ENCODE assay signal across 24 cellular contexts in the genomic region with DNA sequence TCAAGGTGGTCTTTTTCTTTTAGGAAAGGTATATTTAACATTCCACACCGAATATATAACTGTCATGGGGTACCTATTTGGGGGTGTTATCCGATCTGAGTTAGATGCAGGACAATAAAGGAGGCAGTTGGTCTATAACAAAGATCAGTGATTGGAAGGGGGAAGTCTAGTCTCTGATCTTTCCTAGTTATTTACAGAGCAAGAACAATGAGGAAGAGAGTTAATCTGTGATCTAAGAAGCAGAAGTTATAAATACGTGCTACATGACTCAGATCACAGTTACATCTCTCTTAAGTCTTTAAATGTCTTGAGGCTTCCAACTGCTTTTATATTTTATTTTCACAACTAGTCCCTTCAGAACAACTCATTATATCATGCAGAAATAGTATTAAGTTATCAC. TPM values are rescaled to one million over a fixed set of nuclear protein-coding genes. Genes with fewer than 3 reads are reported as not detected.
A peak's percentile ranks its signal among the peaks of the same experiment; 100 is the strongest.
DNase-seq lines count a peak whose midpoint lies in the region; ATAC-seq and TF ChIP-seq lines count a peak whose summit lies in the region.
"Had no signal": no experiment of that assay in that cellular context is flagged by ENCODE, and none has a peak within 500 bp of the region (broad histone marks: within the 10 kb centered on the region; RNA-seq: fewer than 3 reads in every experiment).

No MANE protein-coding gene starts in this region.

- no peak for ATAC-seq in GM18867 (IDR thresholded peaks at IDR 0.05; ENCODE audit: unreplicated experiment)
- ATAC-seq: activated T-cell treated with anti-CD3 and anti-CD28 coated beads, Interleukin-2, amount 50 U/mL, for 72 hours; gastroesophageal sphincter had no signal

- no peaks in the 10 kb centered on the region for H3K9me2 ChIP-seq in Karpas-422 (replicated peaks; ENCODE audit: insufficient read depth, low read length)

- H4K20me1 ChIP-seq in Karpas-422 (ENCODE audit: insufficient read depth, low read depth, low read length), result no peaks in the 10 kb centered on the region

- intact Hi-C loops in ovary (cut with DNase I), result no loop called here

- TF ChIP-seq POLR2A in ovary (IDR thresholded peaks at IDR 0.05), result no peak

- H2AFZ ChIP-seq in Karpas-422 (ENCODE audit: low read length), result no peak overlapping the region

- H3K27me3 ChIP-seq in Karpas-422 (ENCODE audit: low read length) (no peaks in the 10 kb centered on the region), ovary (no peaks in the 10 kb centered on the region)
- H3K27me3 ChIP-seq: adrenal gland, esophagus squamous epithelium, gastroesophageal sphincter had no signal

- no peaks in the 10 kb centered on the region for H3K36me3 ChIP-seq in Karpas-422 (ENCODE audit: insufficient read depth, low read length)
- no peaks in the 10 kb centered on the region for H3K36me3 ChIP-seq in ovary
- H3K36me3 ChIP-seq: adrenal gland, WERI-Rb-1 had no signal

- POLR2A ChIA-PET in RWPE1 (lab: Yijun Ruan, JAX; ENCODE audit: low non-redundant PET), result no interaction called here

- TF ChIP-seq EP300 in ovary (IDR thresholded peaks at IDR 0.05), result no peak

- H3K4me1 ChIP-seq in Karpas-422 (ENCODE audit: low read length), result no peaks in the 10 kb centered on the region
- no peaks in the 10 kb centered on the region for H3K4me1 ChIP-seq in ovary (ENCODE audit: insufficient read depth)
- H3K4me1 ChIP-seq: adrenal gland, esophagus squamous epithelium, gastroesophageal sphincter, tibial nerve had no signal

- H3K4me3 ChIP-seq in Karpas-422 (ENCODE audit: low read length) (no peak overlapping the region), ovary (no peak overlapping the region)
- H3K4me3 ChIP-seq: adrenal gland, esophagus squamous epithelium, gastroesophageal sphincter, tibial nerve had no signal

- in situ Hi-C loops in KBM-7 (cut with MboI; ENCODE audit: low pct_unique_long_range_greater_than_20kb, low sequenced_read_pairs), result no loop called here

- H3K9me3 ChIP-seq in Karpas-422 (ENCODE audit: low read length), result no peaks in the 10 kb centered on the region
- no peaks in the 10 kb centered on the region for H3K9me3 ChIP-seq in ovary
- H3K9me3 ChIP-seq: adrenal gland, esophagus squamous epithelium, gastroesophageal sphincter had no signal

- no peaks in the 10 kb centered on the region for H3K79me2 ChIP-seq in Karpas-422 (ENCODE audit: low read length)

- 66 to 71% (median 70%) methylated on average over 3 of the region's 3 CpGs for WGBS in ovary, 3 donors

- H3K27ac ChIP-seq in Karpas-422 (ENCODE audit: low read length), result no peak overlapping the region
- H3K27ac ChIP-seq in RWPE1, result no peak overlapping the region
- no peak overlapping the region for H3K27ac ChIP-seq in ovary
- H3K27ac ChIP-seq: adrenal gland, esophagus squamous epithelium, gastroesophageal sphincter, KMS-11, tibial nerve, WERI-Rb-1 had no signal

- no peak overlapping the region for H3K4me2 ChIP-seq in Karpas-422 (ENCODE audit: low read depth, low read length, poor library complexity, severe bottlenecking)
- H3K4me2 ChIP-seq: KMS-11 had no signal

- no peak for TF ChIP-seq CTCF in RWPE1 (conservative IDR thresholded peaks at IDR 0.05; ENCODE audit: low read depth)
- TF ChIP-seq CTCF in ovary (IDR thresholded peaks at IDR 0.05), result no peak

- no peak overlapping the region for H3K9ac ChIP-seq in Karpas-422 (ENCODE audit: low read length)
- H3K9ac ChIP-seq: KMS-11 had no signal

- DNase-seq in AML-193 (lab: John Stamatoyannopoulos, UW) (peak; percentile 10 to 15), KBM-7 (peak; percentile 65), SKM-1 treated with dmso at 0.1 percent for 144 hours (lab: John Stamatoyannopoulos, UW; ENCODE audit: unreplicated experiment) (peak; percentile 31), medulla oblongata (ENCODE audit: extremely low spot score) (peak; percentile 2), Karpas-422 (no peak), RWPE1 (ENCODE audit: low spot score) (no peak), ovary (no peak)
- DNase-seq: activated CD4-positive, alpha-beta T cell treated with anti-CD3 and anti-CD28 coated beads, Interleukin-2, amount 10 ng/mL, durations not matched to agents 7 days and 5 days; activated naive CD4-positive, alpha-beta T cell treated with Interleukin-2 at 50 U/mL for 16 hours; activated T-cell treated with anti-CD3 and anti-CD28 coated beads, Interleukin-2, amount 50 U/mL, for 72 hours; adrenal gland; esophagus squamous epithelium; hypothalamus; NCI-H1092 treated with DMSO at 0.1 percent for 48 hours; NCI-H187 treated with DMSO at 0.1 percent for 48 hours; NCI-H69; nephron progenitor cell; Right ventricle myocardium superior; stimulated activated CD8-positive, alpha-beta memory T cell treated with anti-CD3 and anti-CD28 coated beads, Interleukin-4, amount 100 ng/mL, for 48 hours; WERI-Rb-1 had no signal

- CTCF ChIA-PET in RWPE1 (lab: Yijun Ruan, JAX), result no interaction called here

RNA-seq across cellular contexts. Expression of gene ARMCX4, which starts 33.2 kb away (rescaled TPM):
- total RNA-seq in Karpas-422 (2014; rRNA removed; shearing (Covaris generic); ENCODE audit: low replicate concordance), result 0.94 and 5.9 TPM in 2 replicates
- total RNA-seq in ovary, result 10 to 100 TPM; 17.3 to 47.5 (median 32.0) TPM
- 10 to 100 TPM; 18.8 to 19.3 TPM for polyA plus RNA-seq in ovary

RNA-seq across cellular contexts. Expression of gene HNRNPH2, which starts 44.0 kb away (rescaled TPM):
- total RNA-seq in Karpas-422 (2014; rRNA removed; shearing (Covaris generic); ENCODE audit: low replicate concordance), result 34.8 and 55.4 TPM in 2 replicates
- total RNA-seq in ovary, result 10 to 100 TPM; 46.4 to 79.6 (median 63.3) TPM
- 10 to 100 TPM; 52.9 to 73.1 TPM for polyA plus RNA-seq in ovary

RNA-seq across cellular contexts. Expression of gene GLA, which starts 44.3 kb away (rescaled TPM):
- total RNA-seq in Karpas-422 (2014; rRNA removed; shearing (Covaris generic); ENCODE audit: low replicate concordance), result 25.8 and 30.1 TPM in 2 replicates
- 10 to 100 TPM; 10.1 to 21.5 (median 15.8) TPM for total RNA-seq in ovary
- 10 to 100 TPM; 17.0 to 29.9 TPM for polyA plus RNA-seq in ovary

Comparison
In these comparisons a context has a peak if more than half of its experiments do, and no peak if none do; other contexts are left out.
1. DNase-seq: peak in AML-193 (2 of 2), KBM-7 (single experiment), SKM-1 treated with dmso at 0.1 percent for 144 hours (single experiment) and medulla oblongata (single experiment); none in Karpas-422 (single experiment), RWPE1 (single experiment) and ovary (0 of 5).